ENCODE assay signal across 12 cellular contexts in the genomic region with DNA sequence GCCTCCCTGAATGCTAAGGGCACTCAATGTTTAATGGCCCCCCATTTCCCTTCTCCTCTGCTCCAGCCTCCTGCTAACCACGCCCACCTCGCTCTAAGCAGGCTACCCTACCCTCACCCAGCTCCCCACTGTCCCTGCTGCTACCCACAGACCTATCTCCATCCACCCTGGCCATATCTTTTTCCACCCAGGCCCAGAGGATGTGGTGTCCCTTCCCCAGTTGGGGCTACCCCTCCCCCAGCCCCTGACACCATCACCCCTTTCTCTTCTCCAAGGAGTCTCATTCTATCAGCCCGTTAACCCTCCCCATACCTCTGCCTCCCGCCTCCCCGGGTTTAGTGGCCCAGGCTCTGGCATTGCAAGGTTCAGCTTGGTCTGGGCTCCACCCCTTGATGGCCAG. TPM values are rescaled to one million over a fixed set of nuclear protein-coding genes. Genes with fewer than 3 reads are reported as not detected.
A peak's percentile ranks its signal among the peaks of the same experiment; 100 is the strongest.
DNase-seq lines count a peak whose midpoint lies in the region; ATAC-seq and TF ChIP-seq lines count a peak whose summit lies in the region.
"Had no signal": no experiment of that assay in that cellular context is flagged by ENCODE, and none has a peak within 500 bp of the region (broad histone marks: within the 10 kb centered on the region; RNA-seq: fewer than 3 reads in every experiment).

No MANE protein-coding gene starts in this region.

- H3K36me3 ChIP-seq in BLaER1 (peaks cover 20% of the 10 kb centered on the region), mesenchymal stem cell (ENCODE audit: control insufficient read depth in 1 of 2, insufficient read depth in 2 of 2, low read depth in 1 of 2, low read length in 2 of 2) (peaks cover 26 to 31% of the 10 kb centered on the region in 2 experiments)
- H3K36me3 ChIP-seq: prostate gland had no signal

- H3K23me2 ChIP-seq in H9 (ENCODE audit: insufficient read length, low read depth, low read length, poor library complexity, severe bottlenecking): no peaks in the 10 kb centered on the region

- no peak overlapping the region for H4K8ac ChIP-seq in H9 (replicated peaks; ENCODE audit: insufficient read length, low read depth, low read length)
- H4K8ac ChIP-seq in mesenchymal stem cell (ENCODE audit: low read length): peak overlapping the region; percentile 92

- peaks cover 26% of the 10 kb centered on the region in 2 experiments for H3K4me1 Mint-ChIP-seq in H9
- peaks cover 77% of the 10 kb centered on the region for H3K4me1 Mint-ChIP-seq in activated CD8-positive, alpha-beta T cell treated with anti-CD3 and anti-CD28 coated beads for 36 hours (ENCODE audit: low read depth)

- no peaks in the 10 kb centered on the region for H3K79me2 ChIP-seq in H9 (ENCODE audit: insufficient read depth, low read length)

- H3K9ac ChIP-seq in BLaER1: no peak overlapping the region
- H3K9ac ChIP-seq in H9 (ENCODE audit: extremely low read depth, insufficient read length, low read length): no peak overlapping the region
- peak overlapping the region; percentile 39 for H3K9ac ChIP-seq in mesenchymal stem cell (ENCODE audit: low read length)

- intact Hi-C loops in activated CD8-positive, alpha-beta T cell treated with anti-CD3 and anti-CD28 coated beads for 36 hours (cut with micrococcal nuclease): loop anchor here (5.0 kb wide), 1 partner anchor 34 kb away; no protein-coding TSS in a partner anchor

- no peaks in the 10 kb centered on the region for H3K27me3 ChIP-seq in BLaER1
- H3K27me3 ChIP-seq in H9 (ENCODE audit: insufficient read depth, low read length): no peaks in the 10 kb centered on the region
- no peaks in the 10 kb centered on the region for H3K27me3 ChIP-seq in mesenchymal stem cell (ENCODE audit: control insufficient read depth in 1 of 2, insufficient read depth in 1 of 2, low read length in 2 of 2)

- no peak overlapping the region for H3K56ac ChIP-seq in H9 (ENCODE audit: insufficient read length, low read depth, low read length)

- POLR2A ChIA-PET in activated CD8-positive, alpha-beta T cell treated with anti-CD3 and anti-CD28 coated beads for 36 hours (lab: Charles Lee): interaction anchor here (0.8 to 13.7 kb wide), 8 partner anchors 9 to 91 kb away, joined by 3 to 155 read pairs (median 4); partner anchors contain the start of gene PPIF

- H3K27ac Mint-ChIP-seq in H9: peak overlapping the region in 2 of 3 experiments; percentile 52 to 71; a peak in 1 of 7 replicates
- peak overlapping the region; percentile 83 for H3K27ac Mint-ChIP-seq in activated CD8-positive, alpha-beta T cell treated with anti-CD3 and anti-CD28 coated beads for 36 hours

- H3T11ph ChIP-seq in H9 (ENCODE audit: low read length): no peak overlapping the region

- H2BK5ac ChIP-seq in H9 (ENCODE audit: insufficient read length, low read length) (no peak overlapping the region), mesenchymal stem cell (ENCODE audit: low read depth, low read length, poor library complexity, severe bottlenecking) (peak overlapping the region; percentile 51)

- H2BK15ac ChIP-seq in H9 (ENCODE audit: low read depth, low read length) (no peak overlapping the region), mesenchymal stem cell (ENCODE audit: low read depth, poor library complexity, severe bottlenecking) (peak overlapping the region; percentile 32)

- H2AK5ac ChIP-seq in H9 (ENCODE audit: insufficient read length, low read length) (no peak overlapping the region), mesenchymal stem cell (ENCODE audit: low read length, severe bottlenecking) (peak overlapping the region; percentile 84)

- peaks cover 4 to 9% of the 10 kb centered on the region in 2 experiments; a peak in 4 of 5 replicates for H3K9me3 Mint-ChIP-seq in H9
- peaks cover 10% of the 10 kb centered on the region for H3K9me3 Mint-ChIP-seq in activated CD8-positive, alpha-beta T cell treated with anti-CD3 and anti-CD28 coated beads for 36 hours

- no peaks in the 10 kb centered on the region; the same call in 1 of the 2 replicates for H3K9me3 ChIP-seq in BLaER1
- no peaks in the 10 kb centered on the region for H3K9me3 ChIP-seq in H9 (ENCODE audit: control insufficient read depth, low read depth, low read length)
- H3K9me3 ChIP-seq in mesenchymal stem cell (ENCODE audit: control insufficient read depth, low read length): no peaks in the 10 kb centered on the region
- H3K9me3 ChIP-seq: prostate gland had no signal

- no peak for ATAC-seq in activated CD8-positive, alpha-beta T cell treated with anti-CD3 and anti-CD28 coated beads for 36 hours

- no peak overlapping the region for H2BK20ac ChIP-seq in H9 (ENCODE audit: low read depth, low read length, poor library complexity, severe bottlenecking)

- H3K4me2 ChIP-seq in BLaER1: peak overlapping the region; percentile 88
- no peak overlapping the region for H3K4me2 ChIP-seq in H9 (ENCODE audit: insufficient read depth, insufficient read length, low read length)
- no peak overlapping the region for H3K4me2 ChIP-seq in mesenchymal stem cell (ENCODE audit: low read length, poor library complexity, severe bottlenecking)

- H2BK12ac ChIP-seq in H9 (ENCODE audit: insufficient read length, low read depth, low read length): no peak overlapping the region
- H2BK12ac ChIP-seq in mesenchymal stem cell (ENCODE audit: low read length in 2 of 2): peak overlapping the region; percentile 87 to 98

- DNase-seq in H9 (no peak), mesenchymal stem cell (no peak), HK-2 (ENCODE audit: unreplicated experiment) (no peak), NCI-H1092 (lab: John Stamatoyannopoulos, UW) (no peak), NCI-H146 treated with DMSO at 0.1 percent for 48 hours (lab: John Stamatoyannopoulos, UW; ENCODE audit: unreplicated experiment) (no peak), DMS114 treated with DMSO at 0.1 percent for 48 hours (lab: John Stamatoyannopoulos, UW; ENCODE audit: unreplicated experiment) (no peak)
- no peak for DNase-seq in activated CD8-positive, alpha-beta T cell treated with anti-CD3 and anti-CD28 coated beads for 36 hours
- DNase-seq: NCI-H1048, trophoblast cell had no signal

- CTCF ChIA-PET in activated CD8-positive, alpha-beta T cell treated with anti-CD3 and anti-CD28 coated beads for 36 hours (lab: Charles Lee): interaction anchor here (1.0 to 4.2 kb wide), 3 partner anchors 14 to 33 kb away, joined by 3 to 17 read pairs (median 5); no protein-coding TSS in a partner anchor

- H3K4me3 ChIP-seq in BLaER1 (no peak overlapping the region), mesenchymal stem cell (ENCODE audit: insufficient read depth in 1 of 2, low read depth in 1 of 2, low read length in 2 of 2) (no peak overlapping the region)
- H3K4me3 ChIP-seq: coronary artery, prostate gland had no signal

- no peak for TF ChIP-seq CTCF in H9 (conservative IDR thresholded peaks at IDR 0.05)
- no peak for TF ChIP-seq CTCF in activated CD8-positive, alpha-beta T cell treated with anti-CD3 and anti-CD28 coated beads for 36 hours (IDR thresholded peaks at IDR 0.05)

- H4K91ac ChIP-seq in H9 (ENCODE audit: insufficient read length, low read depth, low read length) (no peak overlapping the region), mesenchymal stem cell (ENCODE audit: low read length) (peak overlapping the region; percentile 98)

- no peak overlapping the region for H3K4ac ChIP-seq in H9 (ENCODE audit: low read depth, low read length)
- peak overlapping the region; percentile 90 to 99 for H3K4ac ChIP-seq in mesenchymal stem cell (ENCODE audit: low read depth in 1 of 2, low read length in 2 of 2)

- no CpG with 5 or more reads among the region's 5 CpGs for WGBS in H9 (ENCODE audit: extremely low coverage, insufficient read length, low lambda C conversion rate)
- 93% methylated on average over 5 of the region's 5 CpGs for WGBS in mesenchymal stem cell

- peaks cover 13% of the 10 kb centered on the region for H3K27me3 Mint-ChIP-seq in H9 (ENCODE audit: low read depth)
- no peaks in the 10 kb centered on the region for H3K27me3 Mint-ChIP-seq in activated CD8-positive, alpha-beta T cell treated with anti-CD3 and anti-CD28 coated beads for 36 hours

- H3K27ac ChIP-seq in BLaER1 (peak overlapping the region; percentile 55; the same call in 1 of the 2 replicates), H9 (ENCODE audit: insufficient read length, low read depth, low read length) (no peak overlapping the region), mesenchymal stem cell (ENCODE audit: low read length, poor library complexity, severe bottlenecking) (peak overlapping the region; percentile 77)
- H3K27ac ChIP-seq: prostate gland had no signal

- peaks cover 5 to 6% (median 5%) of the 10 kb centered on the region in 3 experiments; a peak in 5 of 7 replicates for H3K36me3 Mint-ChIP-seq in H9 (ENCODE audit: insufficient read depth in 1 of 3, low read depth in 3 of 3)
- peaks cover 5% of the 10 kb centered on the region for H3K36me3 Mint-ChIP-seq in activated CD8-positive, alpha-beta T cell treated with anti-CD3 and anti-CD28 coated beads for 36 hours (ENCODE audit: low read depth)

- no peak overlapping the region for H3K14ac ChIP-seq in H9 (ENCODE audit: insufficient read depth, low read length)
- peak overlapping the region in 1 of 2 experiments; percentile 81 for H3K14ac ChIP-seq in mesenchymal stem cell (ENCODE audit: low read length in 2 of 2)

- H2AFZ ChIP-seq in H9 (ENCODE audit: low read length) (no peak overlapping the region), mesenchymal stem cell (ENCODE audit: low read depth, low read length) (no peak overlapping the region)

- H4K20me1 ChIP-seq in BLaER1 (peaks cover 42% of the 10 kb centered on the region), H9 (ENCODE audit: control insufficient read depth, insufficient read depth, insufficient read length) (no peaks in the 10 kb centered on the region)

- no peak overlapping the region for H4K5ac ChIP-seq in H9 (ENCODE audit: insufficient read length, low read depth, low read length)

- H3K79me1 ChIP-seq in H9 (ENCODE audit: insufficient read depth, low read depth, low read length, poor library complexity, severe bottlenecking) (no peaks in the 10 kb centered on the region), mesenchymal stem cell (replicated peaks; ENCODE audit: low read length, poor library complexity, severe bottlenecking) (no peaks in the 10 kb centered on the region)

- H2BK120ac ChIP-seq in H9 (ENCODE audit: low read depth, low read length, poor library complexity, severe bottlenecking): no peak overlapping the region
- H2BK120ac ChIP-seq in mesenchymal stem cell (ENCODE audit: low read depth, low read length): peak overlapping the region; percentile 73

- H3K23ac ChIP-seq in H9 (ENCODE audit: insufficient read length, low read depth, low read length) (no peak overlapping the region), mesenchymal stem cell (ENCODE audit: low read length in 2 of 2) (no peak overlapping the region)

- H3K4me1 ChIP-seq in BLaER1: peaks cover 98% of the 10 kb centered on the region
- peaks cover 10% of the 10 kb centered on the region; the same call in 1 of the 2 replicates for H3K4me1 ChIP-seq in H9 (ENCODE audit: insufficient read depth, low read length)
- peaks cover 39% of the 10 kb centered on the region for H3K4me1 ChIP-seq in mesenchymal stem cell (ENCODE audit: control insufficient read depth, insufficient read depth, low read depth, low read length)
- H3K4me1 ChIP-seq: prostate gland had no signal

- 0 out of 5 replicates have a peak overlapping the region, but pooled peaks of 1 of the 2 experiments have one; percentile 2 for H3K4me3 Mint-ChIP-seq in H9
- no peak overlapping the region for H3K4me3 Mint-ChIP-seq in activated CD8-positive, alpha-beta T cell treated with anti-CD3 and anti-CD28 coated beads for 36 hours

- H3K18ac ChIP-seq in H9 (ENCODE audit: insufficient read length, low read depth, low read length) (no peak overlapping the region), mesenchymal stem cell (ENCODE audit: low read depth in 1 of 2, low read length in 2 of 2) (peak overlapping the region; percentile 89 to 96)

RNA-seq across cellular contexts. Expression of gene PPIF, which starts 28.9 kb away (rescaled TPM):
- total RNA-seq in H9 (2021): 79.7 and 80.4 TPM in 2 replicates
- 10 to 100 TPM; 81.5 to 88.6 TPM for total RNA-seq in activated CD8-positive, alpha-beta T cell treated with anti-CD3 and anti-CD28 coated beads for 36 hours
- polyA plus RNA-seq in mesenchymal stem cell (2013, experiment 1 of 2): 49.4 TPM
- 50.7 TPM for polyA plus RNA-seq in mesenchymal stem cell (2013, experiment 2 of 2)
